Comparison of ENCODE assay signal across 1 cellular context in genomic region chr12:57224973-57225679, GRCh38.
TF ChIP-seq lines count a peak whose summit lies in the region.

No MANE protein-coding gene starts in this region.

TF ChIP-seq in HepG2, 621 proteins besides CTCF, POLR2A, EP300 and RAD21 (continued from another document and continues in another):
- no peak for TF ChIP-seq AKNA (CRISPR knock-in tag; IDR thresholded peaks at IDR 0.05; ENCODE audit: borderline replicate concordance)
- TF ChIP-seq ZFP82 (CRISPR knock-in tag; IDR thresholded peaks at IDR 0.05; ENCODE audit: borderline replicate concordance): no peak
- no peak for TF ChIP-seq ZZZ3 (CRISPR knock-in tag; IDR thresholded peaks at IDR 0.05; ENCODE audit: borderline replicate concordance)
- peak; percentile 58; the same call in 1 of the 2 replicates for TF ChIP-seq ZFP91 (CRISPR knock-in tag; IDR thresholded peaks at IDR 0.05; ENCODE audit: borderline replicate concordance)
- no peak for TF ChIP-seq ZNF335 (CRISPR knock-in tag; IDR thresholded peaks at IDR 0.05)
- no peak for TF ChIP-seq ZXDC (CRISPR knock-in tag; IDR thresholded peaks at IDR 0.05)
- TF ChIP-seq HBP1 (CRISPR knock-in tag; IDR thresholded peaks at IDR 0.05; ENCODE audit: low read depth): no peak
- TF ChIP-seq FOXM1 (CRISPR knock-in tag; IDR thresholded peaks at IDR 0.05): no peak
- no peak for TF ChIP-seq HNRNPLL (IDR thresholded peaks at IDR 0.05; ENCODE audit: low read depth, low read length, poor library complexity, severe bottlenecking)
- no peak for TF ChIP-seq CREBL2 (CRISPR knock-in tag; IDR thresholded peaks at IDR 0.05; ENCODE audit: borderline replicate concordance)
- no peak for TF ChIP-seq ZSCAN20 (CRISPR knock-in tag; IDR thresholded peaks at IDR 0.05; ENCODE audit: borderline replicate concordance)
- TF ChIP-seq STAG1 (CRISPR knock-in tag; IDR thresholded peaks at IDR 0.05): peak; percentile 39
- no peak for TF ChIP-seq ZNF468 (CRISPR knock-in tag; IDR thresholded peaks at IDR 0.05)
- no peak for TF ChIP-seq ZEB1 (IDR thresholded peaks at IDR 0.05; ENCODE audit: insufficient replicate concordance, low read depth)
- no peak for TF ChIP-seq KAT2B (IDR thresholded peaks at IDR 0.05; ENCODE audit: borderline replicate concordance, low read depth, low read length)
- no peak for TF ChIP-seq ZUFSP (CRISPR knock-in tag; IDR thresholded peaks at IDR 0.05; ENCODE audit: borderline replicate concordance)
- TF ChIP-seq CEBPB (IDR thresholded peaks at IDR 0.05; ENCODE audit: borderline replicate concordance, low read depth, low read length): no peak
- TF ChIP-seq ZFY (CRISPR knock-in tag; IDR thresholded peaks at IDR 0.05): peak; percentile 67; the same call in 1 of the 2 replicates
- TF ChIP-seq ZNF761 (CRISPR knock-in tag; conservative IDR thresholded peaks at IDR 0.05): no peak
- TF ChIP-seq HDAC2 (CRISPR knock-in tag; IDR thresholded peaks at IDR 0.05): no peak
- no peak for TF ChIP-seq ARID4A (CRISPR knock-in tag; IDR thresholded peaks at IDR 0.05; ENCODE audit: borderline replicate concordance)
- TF ChIP-seq ZNF644 (CRISPR knock-in tag; IDR thresholded peaks at IDR 0.05; ENCODE audit: low read depth): no peak
- TF ChIP-seq HIC2 (CRISPR knock-in tag; IDR thresholded peaks at IDR 0.05; ENCODE audit: low read depth): no peak
- TF ChIP-seq BHLHE40 (IDR thresholded peaks at IDR 0.05; ENCODE audit: low read length): no peak
- TF ChIP-seq GPN1 (CRISPR knock-in tag; IDR thresholded peaks at IDR 0.05; ENCODE audit: borderline replicate concordance): no peak
- peak; percentile 51; the same call in 1 of the 2 replicates for TF ChIP-seq ZBTB38 (CRISPR knock-in tag; IDR thresholded peaks at IDR 0.05)
- TF ChIP-seq POGZ (CRISPR knock-in tag; IDR thresholded peaks at IDR 0.05): no peak
- TF ChIP-seq ZNF546 (CRISPR knock-in tag; conservative IDR thresholded peaks at IDR 0.05): no peak
- no peak for TF ChIP-seq DRAP1 (CRISPR knock-in tag; IDR thresholded peaks at IDR 0.05)
- no peak for TF ChIP-seq ZBED4 (CRISPR knock-in tag; IDR thresholded peaks at IDR 0.05; ENCODE audit: borderline replicate concordance)
- no peak for TF ChIP-seq HNRNPL (IDR thresholded peaks at IDR 0.05; ENCODE audit: low read depth, low read length)
- no peak for TF ChIP-seq RNF2 (conservative IDR thresholded peaks at IDR 0.05; ENCODE audit: low read depth)
- no peak for TF ChIP-seq SNAI1 (CRISPR knock-in tag; IDR thresholded peaks at IDR 0.05; ENCODE audit: borderline replicate concordance)
